In genomic region chr2:42063383-42064171, GRCh38 we compare ENCODE assay signal across 14 cellular contexts. TPM values are rescaled to one million over a fixed set of nuclear protein-coding genes. Genes with fewer than 3 reads are reported as not detected.
A peak's percentile ranks its signal among the peaks of the same experiment; 100 is the strongest.
DNase-seq lines count a peak whose midpoint lies in the region; ATAC-seq and TF ChIP-seq lines count a peak whose summit lies in the region.
"Had no signal": no experiment of that assay in that cellular context is flagged by ENCODE, and none has a peak within 500 bp of the region (broad histone marks: within the 10 kb centered on the region; RNA-seq: fewer than 3 reads in every experiment).

No MANE protein-coding gene starts in this region.

- H3K4me1 ChIP-seq in GM23248 (ENCODE audit: insufficient read depth) (no peaks in the 10 kb centered on the region), mesenchymal stem cell (ENCODE audit: control insufficient read depth, insufficient read depth, low read depth, low read length) (peaks cover 3% of the 10 kb centered on the region), thoracic aorta (ENCODE audit: control insufficient read depth in 1 of 2, low read depth in 2 of 2) (peaks cover 33 to 74% of the 10 kb centered on the region in 2 donors), tibial artery (peaks cover 0 to 75% (median 41%) of the 10 kb centered on the region in 4 donors)

- H3K4me2 ChIP-seq in GM23248 (ENCODE audit: unreplicated experiment), result no peak overlapping the region
- no peak overlapping the region for H3K4me2 ChIP-seq in mesenchymal stem cell (ENCODE audit: low read length, poor library complexity, severe bottlenecking)

- no peak overlapping the region for H4K91ac ChIP-seq in mesenchymal stem cell (ENCODE audit: low read length)

- no peak overlapping the region for H3K9ac ChIP-seq in GM23248
- H3K9ac ChIP-seq in mesenchymal stem cell (ENCODE audit: low read length), result no peak overlapping the region

- H3K36me3 ChIP-seq in GM23248 (ENCODE audit: low read depth) (no peaks in the 10 kb centered on the region), mesenchymal stem cell (ENCODE audit: control insufficient read depth in 1 of 2, insufficient read depth in 2 of 2, low read depth in 1 of 2, low read length in 2 of 2) (peaks cover 15 to 20% of the 10 kb centered on the region in 2 experiments), thoracic aorta (peaks cover 7% of the 10 kb centered on the region), tibial artery (peaks cover 9 to 12% (median 10%) of the 10 kb centered on the region in 3 donors)
- H3K36me3 ChIP-seq: neutrophil had no signal

- H3K18ac ChIP-seq in mesenchymal stem cell (ENCODE audit: low read depth in 1 of 2, low read length in 2 of 2), result peak overlapping the region; percentile 50 to 54

- no peak overlapping the region for H4K8ac ChIP-seq in mesenchymal stem cell (ENCODE audit: low read length)

- ATAC-seq in thoracic aorta (ENCODE audit: insufficient number of reproducible peaks, low FRiP score, low read depth), result no peak
- ATAC-seq: stimulated activated memory B cell treated with anti-CD40 and anti-IgM and Interleukin-4, amounts not matched to agents 10 μg/mL and 1 μg/mL and 100 μg/mL, for 72 hours had no signal

- H3K4me3 ChIP-seq in GM23248 (no peak overlapping the region), cardiac fibroblast (replicated peaks in 1 of 2; ENCODE audit: low read depth in 2 of 2, low read length in 2 of 2) (no peak overlapping the region), mesenchymal stem cell (ENCODE audit: insufficient read depth in 1 of 2, low read depth in 1 of 2, low read length in 2 of 2) (no peak overlapping the region), thoracic aorta (peak overlapping the region; percentile 30), tibial artery (no peak overlapping the region)

- no peaks in the 10 kb centered on the region for H4K20me1 ChIP-seq in GM23248 (ENCODE audit: insufficient read depth)

- peak overlapping the region in 1 of 2 experiments; percentile 57 for H3K4ac ChIP-seq in mesenchymal stem cell (ENCODE audit: low read depth in 1 of 2, low read length in 2 of 2)

- H3K27ac ChIP-seq in GM23248, result no peak overlapping the region
- no peak overlapping the region for H3K27ac ChIP-seq in mesenchymal stem cell (ENCODE audit: low read length, poor library complexity, severe bottlenecking)
- H3K27ac ChIP-seq in thoracic aorta, result peak overlapping the region; percentile 86 to 91
- peak overlapping the region in 1 of 2 donors; percentile 71 for H3K27ac ChIP-seq in tibial artery
- H3K27ac ChIP-seq: neutrophil had no signal

- in situ Hi-C loops in GM23248 (cut with MboI), result no loop called here

- H2AFZ ChIP-seq in GM23248 (no peak overlapping the region), mesenchymal stem cell (ENCODE audit: low read depth, low read length) (no peak overlapping the region)

- no peaks in the 10 kb centered on the region for H3K9me2 ChIP-seq in GM23248 (ENCODE audit: insufficient read depth)

- H3K14ac ChIP-seq in mesenchymal stem cell (ENCODE audit: low read length in 2 of 2), result peak overlapping the region in 1 of 2 experiments; percentile 11

- H2BK120ac ChIP-seq in mesenchymal stem cell (ENCODE audit: low read depth, low read length), result peak overlapping the region; percentile 29

- H2BK15ac ChIP-seq in mesenchymal stem cell (ENCODE audit: low read depth, poor library complexity, severe bottlenecking), result no peak overlapping the region

- H3K9me3 ChIP-seq in GM23248 (ENCODE audit: low read depth), result no peaks in the 10 kb centered on the region
- H3K9me3 ChIP-seq in mesenchymal stem cell (ENCODE audit: control insufficient read depth, low read length), result no peaks in the 10 kb centered on the region
- no peaks in the 10 kb centered on the region for H3K9me3 ChIP-seq in thoracic aorta
- no peaks in the 10 kb centered on the region for H3K9me3 ChIP-seq in tibial artery
- H3K9me3 ChIP-seq: neutrophil had no signal

- H2BK12ac ChIP-seq in mesenchymal stem cell (ENCODE audit: low read length in 2 of 2), result peak overlapping the region; percentile 62 to 83

- H3K23ac ChIP-seq in mesenchymal stem cell (ENCODE audit: low read length in 2 of 2), result no peak overlapping the region

- no peaks in the 10 kb centered on the region; the same call in 1 of the 2 replicates for H3K27me3 ChIP-seq in GM23248 (replicated peaks; ENCODE audit: insufficient read depth)
- H3K27me3 ChIP-seq in mesenchymal stem cell (ENCODE audit: control insufficient read depth in 1 of 2, insufficient read depth in 1 of 2, low read length in 2 of 2), result peaks cover 1 to 3% of the 10 kb centered on the region in 2 experiments
- no peaks in the 10 kb centered on the region for H3K27me3 ChIP-seq in thoracic aorta (replicated peaks; ENCODE audit: insufficient read depth)
- no peaks in the 10 kb centered on the region for H3K27me3 ChIP-seq in tibial artery

- no peaks in the 10 kb centered on the region for H3K79me2 ChIP-seq in GM23248 (ENCODE audit: insufficient read depth)

- peaks cover 10% of the 10 kb centered on the region; the same call in 1 of the 2 replicates for H3F3A ChIP-seq in GM23248 (ENCODE audit: insufficient read depth)

- DNase-seq in GM23248 (peak; percentile 67), cardiac fibroblast (ENCODE audit: low read depth in 2 of 2) (peak; percentile 55 to 83), mesenchymal stem cell (peak; percentile 77), thoracic aorta (ENCODE audit: low spot score) (no peak), T-helper 1 cell (no peak), RKO (ENCODE audit: low spot score) (no peak), tibial artery (no peak)
- DNase-seq: activated CD4-positive, alpha-beta memory T cell treated with anti-CD3 and anti-CD28 coated beads, Interleukin-2, amount 10 ng/mL, durations not matched to agents 7 days and 5 days; activated naive CD4-positive, alpha-beta T cell treated with Interleukin-2 at 50 U/mL for 16 hours; COR-L47; left cardiac atrium; stimulated activated CD4-positive, alpha-beta T cell treated with anti-CD3 and anti-CD28 coated beads, Interleukin-1b, Interleukin-23, amount 100 ng/mL, for 48 hours had no signal

- H3K79me1 ChIP-seq in mesenchymal stem cell (replicated peaks; ENCODE audit: low read length, poor library complexity, severe bottlenecking), result no peaks in the 10 kb centered on the region

- no peak for TF ChIP-seq CTCF in cardiac fibroblast (IDR thresholded peaks at IDR 0.05; ENCODE audit: low read depth, low read length)
- no peak for TF ChIP-seq CTCF in thoracic aorta (IDR thresholded peaks at IDR 0.05)
- no peak for TF ChIP-seq CTCF in tibial artery (IDR thresholded peaks at IDR 0.05)

- intact Hi-C loops in tibial artery (cut with DNase I; ENCODE audit: low total_unique reads), result no loop called here

- 71 to 83% methylated on average over 5 of the region's 5 CpGs for WGBS in GM23248 (ENCODE audit: low coverage in 1 of 2, low lambda C conversion rate in 2 of 2, missing lambda C conversion rate in 2 of 2), 2 experiments
- 48% methylated on average over 5 of the region's 5 CpGs for WGBS in mesenchymal stem cell

- H2AK5ac ChIP-seq in mesenchymal stem cell (ENCODE audit: low read length, severe bottlenecking), result no peak overlapping the region

- H2BK5ac ChIP-seq in mesenchymal stem cell (ENCODE audit: low read depth, low read length, poor library complexity, severe bottlenecking), result no peak overlapping the region

RNA-seq across cellular contexts. Expression of gene PKDCC, which starts 15.8 kb away (rescaled TPM):
- total RNA-seq in GM23248 (2014; rRNA removed; shearing (Covaris generic)), result 9.9 and 12.8 TPM in 2 replicates
- 0.95 and 1.2 TPM in 2 replicates for polyA plus RNA-seq in GM23248 (2016; fragmentation: Nextera tagmentation; extraction: Ambion mirVana)
- 35.7 TPM for polyA plus RNA-seq in mesenchymal stem cell (2013, experiment 1 of 2)
- 35.3 TPM for polyA plus RNA-seq in mesenchymal stem cell (2013, experiment 2 of 2)
- 100 to 1,000 TPM in 1 of 2 donors, 10 to 100 TPM in 1; 75.8 to 225 TPM for total RNA-seq in thoracic aorta
- total RNA-seq: activated CD4-positive, alpha-beta memory T cell treated with anti-CD3 and anti-CD28 coated beads, Interleukin-2, amount 10 ng/mL, durations not matched to agents 7 days and 5 days had no signal

Comparison
In these comparisons a context has a peak if more than half of its experiments do, and no peak if none do; other contexts are left out.
1. DNase-seq: peak in GM23248 (single experiment), cardiac fibroblast (2 of 2) and mesenchymal stem cell (single experiment); none in thoracic aorta (single experiment), T-helper 1 cell (0 of 5), RKO (single experiment) and tibial artery (0 of 2).
2. H3K27ac ChIP-seq: peak in thoracic aorta (2 of 2); none in GM23248 (single experiment) and mesenchymal stem cell (single experiment).